Comparison of ENCODE assay signal across 8 cellular contexts in genomic region chr13:50124536-50125305, GRCh38.
DNase-seq lines count a peak whose midpoint lies in the region; ATAC-seq lines count a peak whose summit lies in the region.

No MANE protein-coding gene starts in this region.

- H3K9me3 ChIP-seq in esophagus (ENCODE audit: control insufficient read depth in 2 of 2, insufficient read depth in 1 of 2, low read depth in 1 of 2, low read length in 1 of 2), result no peaks in the 10 kb centered on the region

- H3K27ac Mint-ChIP-seq in natural killer cell treated with Interleukin-12 subunit alpha and Interleukin-12 subunit beta and Interleukin-15 and Interleukin-18, amount 100 ng/mL, for 72 hours, result peak overlapping the region; percentile 82 to 88
- peak overlapping the region; percentile 53 to 94 for H3K27ac Mint-ChIP-seq in stimulated activated naive CD8-positive, alpha-beta T cell treated with anti-CD3 and anti-CD28 coated beads, Interleukin-15, amount 100 ng/mL, for 72 hours

- H3K36me3 ChIP-seq in esophagus (ENCODE audit: control insufficient read depth in 2 of 2, insufficient read depth in 2 of 2, low read length in 1 of 2), result no peaks in the 10 kb centered on the region

- ATAC-seq in HG02938 (IDR thresholded peaks at IDR 0.05; ENCODE audit: unreplicated experiment), result peak; percentile 15
- peak; percentile 2 to 13 for ATAC-seq in natural killer cell treated with Interleukin-12 subunit alpha and Interleukin-12 subunit beta and Interleukin-15 and Interleukin-18, amount 100 ng/mL, for 72 hours
- peak; percentile 19 for ATAC-seq in stimulated activated naive CD8-positive, alpha-beta T cell treated with anti-CD3 and anti-CD28 coated beads, Interleukin-15, amount 100 ng/mL, for 72 hours

- H3K4me3 Mint-ChIP-seq in natural killer cell treated with Interleukin-12 subunit alpha and Interleukin-12 subunit beta and Interleukin-15 and Interleukin-18, amount 100 ng/mL, for 72 hours, result peak overlapping the region; percentile 85
- peak overlapping the region; percentile 79 to 93 for H3K4me3 Mint-ChIP-seq in stimulated activated naive CD8-positive, alpha-beta T cell treated with anti-CD3 and anti-CD28 coated beads, Interleukin-15, amount 100 ng/mL, for 72 hours

- peak overlapping the region; percentile 98 to 99 for H3K27ac ChIP-seq in esophagus (ENCODE audit: low read depth in 2 of 2, low read length in 1 of 2)

- peaks cover 0 to 7% of the 10 kb centered on the region in 2 donors for H3K4me1 ChIP-seq in esophagus (ENCODE audit: control insufficient read depth in 2 of 2, insufficient read depth in 2 of 2, low read length in 1 of 2)

- peaks cover 4% of the 10 kb centered on the region for H3K36me3 Mint-ChIP-seq in natural killer cell treated with Interleukin-12 subunit alpha and Interleukin-12 subunit beta and Interleukin-15 and Interleukin-18, amount 100 ng/mL, for 72 hours

- WGBS in esophagus, 2 donors, result 1% methylated on average over 64 to 78 of the region's 78 CpGs

- no peaks in the 10 kb centered on the region for H3K27me3 ChIP-seq in esophagus (ENCODE audit: control insufficient read depth in 1 of 2, insufficient read depth in 2 of 2, low read length in 2 of 2)

- H3K9me3 Mint-ChIP-seq in natural killer cell treated with Interleukin-12 subunit alpha and Interleukin-12 subunit beta and Interleukin-15 and Interleukin-18, amount 100 ng/mL, for 72 hours, result no peaks in the 10 kb centered on the region
- no peaks in the 10 kb centered on the region for H3K9me3 Mint-ChIP-seq in stimulated activated naive CD8-positive, alpha-beta T cell treated with anti-CD3 and anti-CD28 coated beads, Interleukin-15, amount 100 ng/mL, for 72 hours

- peak overlapping the region; percentile 68 to 95 for H3K4me3 ChIP-seq in esophagus (ENCODE audit: low read depth in 1 of 2, low read length in 2 of 2)

- DNase-seq in NCI-H1105 (lab: John Stamatoyannopoulos, UW) (peak; percentile 89), NCI-H1105 treated with DMSO at 0.1 percent for 48 hours (lab: John Stamatoyannopoulos, UW) (no peak), NCI-H526 treated with DMSO at 0.1 percent for 48 hours (lab: John Stamatoyannopoulos, UW) (peak; percentile 86), activated T-cell treated with anti-CD3 and anti-CD28 coated beads for 48 hours (ENCODE audit: low read depth) (peak; percentile 78)
- DNase-seq in natural killer cell treated with Interleukin-12 subunit alpha and Interleukin-12 subunit beta and Interleukin-15 and Interleukin-18, amount 100 ng/mL, for 72 hours (ENCODE audit: low spot score), result no peak
- peak in 1 of 2 donors; percentile 88 for DNase-seq in stimulated activated naive CD8-positive, alpha-beta T cell treated with anti-CD3 and anti-CD28 coated beads, Interleukin-15, amount 100 ng/mL, for 72 hours

- peaks cover 8 to 9% of the 10 kb centered on the region in 2 donors for H3K27me3 Mint-ChIP-seq in natural killer cell treated with Interleukin-12 subunit alpha and Interleukin-12 subunit beta and Interleukin-15 and Interleukin-18, amount 100 ng/mL, for 72 hours
- H3K27me3 Mint-ChIP-seq in stimulated activated naive CD8-positive, alpha-beta T cell treated with anti-CD3 and anti-CD28 coated beads, Interleukin-15, amount 100 ng/mL, for 72 hours, result peaks cover 37% of the 10 kb centered on the region

- peaks cover 50 to 62% of the 10 kb centered on the region in 2 donors for H3K4me1 Mint-ChIP-seq in natural killer cell treated with Interleukin-12 subunit alpha and Interleukin-12 subunit beta and Interleukin-15 and Interleukin-18, amount 100 ng/mL, for 72 hours (ENCODE audit: low read depth in 2 of 2)
- H3K4me1 Mint-ChIP-seq in stimulated activated naive CD8-positive, alpha-beta T cell treated with anti-CD3 and anti-CD28 coated beads, Interleukin-15, amount 100 ng/mL, for 72 hours, result peaks cover 58% of the 10 kb centered on the region

Comparison
In these comparisons a context has a peak if more than half of its experiments do, and no peak if none do; other contexts are left out.
1. DNase-seq: peak in NCI-H1105 (single experiment), NCI-H526 treated with DMSO at 0.1 percent for 48 hours (single experiment) and activated T-cell treated with anti-CD3 and anti-CD28 coated beads for 48 hours (single experiment); none in NCI-H1105 treated with DMSO at 0.1 percent for 48 hours (single experiment) and natural killer cell treated with Interleukin-12 subunit alpha and Interleukin-12 subunit beta and Interleukin-15 and Interleukin-18, amount 100 ng/mL, for 72 hours (single experiment).
2. Peak in every context shown above with its lines, with median percentiles within 50 percentile points of each other: ATAC-seq.